In the genomic region with DNA sequence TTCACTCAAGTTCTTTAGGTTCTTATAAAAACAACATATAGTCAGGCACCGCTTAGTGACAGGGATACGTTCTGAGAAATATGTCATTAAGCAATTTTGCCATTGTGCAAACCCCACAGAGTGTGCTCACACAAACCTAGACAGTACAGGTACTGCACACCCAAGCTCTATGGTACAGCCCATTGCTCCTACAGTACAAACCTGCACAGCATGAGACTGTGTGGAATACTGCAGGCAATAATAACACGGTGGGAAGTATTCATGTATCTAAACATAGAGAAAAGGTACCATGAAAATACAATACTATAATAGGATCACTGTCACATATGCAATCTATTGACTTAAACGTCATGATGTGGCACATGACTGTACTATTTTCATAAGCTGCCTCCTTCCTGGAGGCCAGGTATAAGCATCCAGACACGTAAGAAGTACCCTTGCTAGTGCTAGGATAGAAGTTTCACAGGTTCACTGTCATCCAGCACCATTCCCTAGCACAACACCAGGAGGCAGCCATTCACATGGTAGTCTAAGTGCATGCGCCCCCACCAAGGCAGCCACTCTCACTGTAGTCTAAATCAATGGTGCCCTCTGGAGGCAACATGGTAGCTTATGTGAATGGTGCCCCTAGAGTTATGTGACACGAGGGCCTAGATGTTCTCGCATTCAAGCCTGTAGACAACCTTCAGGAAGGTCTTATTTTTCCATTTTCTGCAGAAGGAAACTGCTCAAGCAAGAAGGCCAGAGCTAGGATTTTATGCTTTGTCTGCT, we compare ENCODE assay signal across 1 cellular context.
A peak's percentile ranks its signal among the peaks of the same experiment; 100 is the strongest.
TF ChIP-seq lines count a peak whose summit lies in the region.

No MANE protein-coding gene starts in this region.

TF ChIP-seq in HepG2, 621 proteins besides CTCF, POLR2A, EP300 and RAD21 (continued from another document and continues in another):
- TF ChIP-seq ZC3H13 (CRISPR knock-in tag; IDR thresholded peaks at IDR 0.05) (no peak), ATAD3A (CRISPR knock-in tag; IDR thresholded peaks at IDR 0.05) (no peak), ZNF20 (CRISPR knock-in tag; IDR thresholded peaks at IDR 0.05) (no peak), RARG (CRISPR knock-in tag; IDR thresholded peaks at IDR 0.05; ENCODE audit: low read depth) (no peak), KLF11 (CRISPR knock-in tag; IDR thresholded peaks at IDR 0.05) (no peak), TEAD2 (CRISPR knock-in tag; IDR thresholded peaks at IDR 0.05) (no peak), KLF16 (CRISPR knock-in tag; IDR thresholded peaks at IDR 0.05) (peak in 1 of 2 experiments; percentile 35; a peak in 1 of 4 replicates), NONO (IDR thresholded peaks at IDR 0.05) (no peak), NONO (CRISPR knock-in tag; conservative IDR thresholded peaks at IDR 0.05) (0 out of 2 replicates have a peak, but pooled peaks have one; percentile 25), ZNF101 (CRISPR knock-in tag; IDR thresholded peaks at IDR 0.05; ENCODE audit: borderline replicate concordance, low read depth) (no peak), MED1 (CRISPR knock-in tag; IDR thresholded peaks at IDR 0.05) (no peak), MYNN (CRISPR knock-in tag; IDR thresholded peaks at IDR 0.05; ENCODE audit: low read depth) (no peak), MEIS2 (CRISPR knock-in tag; IDR thresholded peaks at IDR 0.05) (no peak), DMAP1 (CRISPR knock-in tag; IDR thresholded peaks at IDR 0.05) (no peak), ZNF430 (CRISPR knock-in tag; IDR thresholded peaks at IDR 0.05) (no peak), ATF7 (IDR thresholded peaks at IDR 0.05) (no peak), ATF7 (CRISPR knock-in tag; IDR thresholded peaks at IDR 0.05) (no peak), ZBTB3 (CRISPR knock-in tag; IDR thresholded peaks at IDR 0.05; ENCODE audit: borderline replicate concordance, low read depth) (no peak), CENPT (CRISPR knock-in tag; IDR thresholded peaks at IDR 0.05; ENCODE audit: low read depth) (no peak), ONECUT2 (CRISPR knock-in tag; IDR thresholded peaks at IDR 0.05) (no peak), PPARG (CRISPR knock-in tag; conservative IDR thresholded peaks at IDR 0.05) (no peak), HDAC6 (IDR thresholded peaks at IDR 0.05; ENCODE audit: low read depth, low read length) (no peak), ZNF33A (CRISPR knock-in tag; IDR thresholded peaks at IDR 0.05; ENCODE audit: borderline replicate concordance) (no peak), ZNF3 (CRISPR knock-in tag; IDR thresholded peaks at IDR 0.05) (no peak), NFATC3 (CRISPR knock-in tag; IDR thresholded peaks at IDR 0.05) (no peak), FOSL2 (CRISPR knock-in tag; IDR thresholded peaks at IDR 0.05) (0 out of 2 replicates have a peak, but pooled peaks have one; percentile 22), PHB2 (IDR thresholded peaks at IDR 0.05; ENCODE audit: partially characterized antibody) (no peak), ZFP90 (CRISPR knock-in tag; IDR thresholded peaks at IDR 0.05; ENCODE audit: borderline replicate concordance) (no peak), PLRG1 (conservative IDR thresholded peaks at IDR 0.05) (no peak), MBNL3 (CRISPR knock-in tag; conservative IDR thresholded peaks at IDR 0.05) (no peak), MTF2 (CRISPR knock-in tag; IDR thresholded peaks at IDR 0.05; ENCODE audit: borderline replicate concordance) (no peak), SUZ12 (IDR thresholded peaks at IDR 0.05; ENCODE audit: low read depth, low read length) (no peak), KMT2A (CRISPR knock-in tag; IDR thresholded peaks at IDR 0.05) (no peak)
- TF ChIP-seq, protein P1, sequence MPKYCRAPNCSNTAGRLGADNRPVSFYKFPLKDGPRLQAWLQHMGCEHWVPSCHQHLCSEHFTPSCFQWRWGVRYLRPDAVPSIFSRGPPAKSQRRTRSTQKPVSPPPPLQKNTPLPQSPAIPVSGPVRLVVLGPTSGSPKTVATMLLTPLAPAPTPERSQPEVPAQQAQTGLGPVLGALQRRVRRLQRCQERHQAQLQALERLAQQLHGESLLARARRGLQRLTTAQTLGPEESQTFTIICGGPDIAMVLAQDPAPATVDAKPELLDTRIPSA (CRISPR knock-in tag; IDR thresholded peaks at IDR 0.05; ENCODE audit: borderline replicate concordance) = no peak
- TF ChIP-seq, protein P2, sequence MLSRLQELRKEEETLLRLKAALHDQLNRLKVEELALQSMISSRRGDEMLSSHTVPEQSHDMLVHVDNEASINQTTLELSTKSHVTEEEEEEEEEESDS (CRISPR knock-in tag; IDR thresholded peaks at IDR 0.05; ENCODE audit: borderline replicate concordance) = no peak
- TF ChIP-seq, protein P3, sequence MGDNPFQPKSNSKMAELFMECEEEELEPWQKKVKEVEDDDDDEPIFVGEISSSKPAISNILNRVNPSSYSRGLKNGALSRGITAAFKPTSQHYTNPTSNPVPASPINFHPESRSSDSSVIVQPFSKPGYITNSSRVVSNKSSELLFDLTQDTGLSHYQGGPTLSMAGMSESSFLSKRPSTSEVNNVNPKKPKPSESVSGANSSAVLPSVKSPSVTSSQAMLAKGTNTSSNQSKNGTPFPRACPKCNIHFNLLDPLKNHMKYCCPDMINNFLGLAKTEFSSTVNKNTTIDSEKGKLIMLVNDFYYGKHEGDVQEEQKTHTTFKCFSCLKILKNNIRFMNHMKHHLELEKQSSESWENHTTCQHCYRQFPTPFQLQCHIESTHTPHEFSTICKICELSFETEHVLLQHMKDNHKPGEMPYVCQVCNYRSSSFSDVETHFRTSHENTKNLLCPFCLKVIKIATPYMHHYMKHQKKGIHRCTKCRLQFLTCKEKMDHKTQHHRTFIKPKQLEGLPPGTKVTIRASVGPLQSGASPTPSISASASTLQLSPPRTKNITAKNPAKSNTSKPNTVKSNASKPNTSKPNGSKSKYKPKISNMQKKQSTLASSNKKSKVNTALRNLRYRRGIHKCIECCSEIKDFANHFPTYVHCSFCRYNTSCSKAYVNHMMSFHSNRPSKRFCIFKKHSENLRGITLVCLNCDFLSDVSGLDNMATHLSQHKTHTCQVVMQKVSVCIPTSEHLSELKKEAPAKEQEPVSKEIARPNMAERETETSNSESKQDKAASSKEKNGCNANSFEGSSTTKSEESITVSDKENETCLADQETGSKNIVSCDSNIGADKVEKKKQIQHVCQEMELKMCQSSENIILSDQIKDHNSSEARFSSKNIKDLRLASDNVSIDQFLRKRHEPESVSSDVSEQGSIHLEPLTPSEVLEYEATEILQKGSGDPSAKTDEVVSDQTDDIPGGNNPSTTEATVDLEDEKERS (CRISPR knock-in tag; IDR thresholded peaks at IDR 0.05) = no peak
- TF ChIP-seq, protein P4, sequence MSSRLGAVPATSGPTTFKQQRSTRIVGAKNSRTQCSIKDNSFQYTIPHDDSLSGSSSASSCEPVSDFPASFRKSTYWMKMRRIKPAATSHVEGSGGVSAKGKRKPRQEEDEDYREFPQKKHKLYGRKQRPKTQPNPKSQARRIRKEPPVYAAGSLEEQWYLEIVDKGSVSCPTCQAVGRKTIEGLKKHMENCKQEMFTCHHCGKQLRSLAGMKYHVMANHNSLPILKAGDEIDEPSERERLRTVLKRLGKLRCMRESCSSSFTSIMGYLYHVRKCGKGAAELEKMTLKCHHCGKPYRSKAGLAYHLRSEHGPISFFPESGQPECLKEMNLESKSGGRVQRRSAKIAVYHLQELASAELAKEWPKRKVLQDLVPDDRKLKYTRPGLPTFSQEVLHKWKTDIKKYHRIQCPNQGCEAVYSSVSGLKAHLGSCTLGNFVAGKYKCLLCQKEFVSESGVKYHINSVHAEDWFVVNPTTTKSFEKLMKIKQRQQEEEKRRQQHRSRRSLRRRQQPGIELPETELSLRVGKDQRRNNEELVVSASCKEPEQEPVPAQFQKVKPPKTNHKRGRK (CRISPR knock-in tag; IDR thresholded peaks at IDR 0.05) = no peak
- TF ChIP-seq, protein P5, sequence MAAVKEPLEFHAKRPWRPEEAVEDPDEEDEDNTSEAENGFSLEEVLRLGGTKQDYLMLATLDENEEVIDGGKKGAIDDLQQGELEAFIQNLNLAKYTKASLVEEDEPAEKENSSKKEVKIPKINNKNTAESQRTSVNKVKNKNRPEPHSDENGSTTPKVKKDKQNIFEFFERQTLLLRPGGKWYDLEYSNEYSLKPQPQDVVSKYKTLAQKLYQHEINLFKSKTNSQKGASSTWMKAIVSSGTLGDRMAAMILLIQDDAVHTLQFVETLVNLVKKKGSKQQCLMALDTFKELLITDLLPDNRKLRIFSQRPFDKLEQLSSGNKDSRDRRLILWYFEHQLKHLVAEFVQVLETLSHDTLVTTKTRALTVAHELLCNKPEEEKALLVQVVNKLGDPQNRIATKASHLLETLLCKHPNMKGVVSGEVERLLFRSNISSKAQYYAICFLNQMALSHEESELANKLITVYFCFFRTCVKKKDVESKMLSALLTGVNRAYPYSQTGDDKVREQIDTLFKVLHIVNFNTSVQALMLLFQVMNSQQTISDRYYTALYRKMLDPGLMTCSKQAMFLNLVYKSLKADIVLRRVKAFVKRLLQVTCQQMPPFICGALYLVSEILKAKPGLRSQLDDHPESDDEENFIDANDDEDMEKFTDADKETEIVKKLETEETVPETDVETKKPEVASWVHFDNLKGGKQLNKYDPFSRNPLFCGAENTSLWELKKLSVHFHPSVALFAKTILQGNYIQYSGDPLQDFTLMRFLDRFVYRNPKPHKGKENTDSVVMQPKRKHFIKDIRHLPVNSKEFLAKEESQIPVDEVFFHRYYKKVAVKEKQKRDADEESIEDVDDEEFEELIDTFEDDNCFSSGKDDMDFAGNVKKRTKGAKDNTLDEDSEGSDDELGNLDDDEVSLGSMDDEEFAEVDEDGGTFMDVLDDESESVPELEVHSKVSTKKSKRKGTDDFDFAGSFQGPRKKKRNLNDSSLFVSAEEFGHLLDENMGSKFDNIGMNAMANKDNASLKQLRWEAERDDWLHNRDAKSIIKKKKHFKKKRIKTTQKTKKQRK (IDR thresholded peaks at IDR 0.05; ENCODE audit: low read length) = no peak
- TF ChIP-seq, protein P6, sequence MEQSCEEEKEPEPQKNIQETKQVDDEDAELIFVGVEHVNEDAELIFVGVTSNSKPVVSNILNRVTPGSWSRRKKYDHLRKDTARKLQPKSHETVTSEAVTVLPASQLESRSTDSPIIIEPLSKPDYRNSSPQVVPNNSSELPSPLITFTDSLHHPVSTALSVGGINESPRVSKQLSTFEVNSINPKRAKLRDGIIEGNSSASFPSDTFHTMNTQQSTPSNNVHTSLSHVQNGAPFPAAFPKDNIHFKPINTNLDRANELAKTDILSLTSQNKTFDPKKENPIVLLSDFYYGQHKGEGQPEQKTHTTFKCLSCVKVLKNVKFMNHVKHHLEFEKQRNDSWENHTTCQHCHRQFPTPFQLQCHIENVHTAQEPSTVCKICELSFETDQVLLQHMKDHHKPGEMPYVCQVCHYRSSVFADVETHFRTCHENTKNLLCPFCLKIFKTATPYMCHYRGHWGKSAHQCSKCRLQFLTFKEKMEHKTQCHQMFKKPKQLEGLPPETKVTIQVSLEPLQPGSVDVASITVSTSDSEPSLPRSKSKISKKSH (CRISPR knock-in tag; IDR thresholded peaks at IDR 0.05; ENCODE audit: borderline replicate concordance) = no peak
- TF ChIP-seq, protein P7, sequence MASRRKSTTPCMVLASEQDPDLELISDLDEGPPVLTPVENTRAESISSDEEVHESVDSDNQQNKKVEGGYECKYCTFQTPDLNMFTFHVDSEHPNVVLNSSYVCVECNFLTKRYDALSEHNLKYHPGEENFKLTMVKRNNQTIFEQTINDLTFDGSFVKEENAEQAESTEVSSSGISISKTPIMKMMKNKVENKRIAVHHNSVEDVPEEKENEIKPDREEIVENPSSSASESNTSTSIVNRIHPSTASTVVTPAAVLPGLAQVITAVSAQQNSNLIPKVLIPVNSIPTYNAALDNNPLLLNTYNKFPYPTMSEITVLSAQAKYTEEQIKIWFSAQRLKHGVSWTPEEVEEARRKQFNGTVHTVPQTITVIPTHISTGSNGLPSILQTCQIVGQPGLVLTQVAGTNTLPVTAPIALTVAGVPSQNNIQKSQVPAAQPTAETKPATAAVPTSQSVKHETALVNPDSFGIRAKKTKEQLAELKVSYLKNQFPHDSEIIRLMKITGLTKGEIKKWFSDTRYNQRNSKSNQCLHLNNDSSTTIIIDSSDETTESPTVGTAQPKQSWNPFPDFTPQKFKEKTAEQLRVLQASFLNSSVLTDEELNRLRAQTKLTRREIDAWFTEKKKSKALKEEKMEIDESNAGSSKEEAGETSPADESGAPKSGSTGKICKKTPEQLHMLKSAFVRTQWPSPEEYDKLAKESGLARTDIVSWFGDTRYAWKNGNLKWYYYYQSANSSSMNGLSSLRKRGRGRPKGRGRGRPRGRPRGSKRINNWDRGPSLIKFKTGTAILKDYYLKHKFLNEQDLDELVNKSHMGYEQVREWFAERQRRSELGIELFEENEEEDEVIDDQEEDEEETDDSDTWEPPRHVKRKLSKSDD (CRISPR knock-in tag; IDR thresholded peaks at IDR 0.05; ENCODE audit: low read depth) = no peak
- TF ChIP-seq, protein P8, sequence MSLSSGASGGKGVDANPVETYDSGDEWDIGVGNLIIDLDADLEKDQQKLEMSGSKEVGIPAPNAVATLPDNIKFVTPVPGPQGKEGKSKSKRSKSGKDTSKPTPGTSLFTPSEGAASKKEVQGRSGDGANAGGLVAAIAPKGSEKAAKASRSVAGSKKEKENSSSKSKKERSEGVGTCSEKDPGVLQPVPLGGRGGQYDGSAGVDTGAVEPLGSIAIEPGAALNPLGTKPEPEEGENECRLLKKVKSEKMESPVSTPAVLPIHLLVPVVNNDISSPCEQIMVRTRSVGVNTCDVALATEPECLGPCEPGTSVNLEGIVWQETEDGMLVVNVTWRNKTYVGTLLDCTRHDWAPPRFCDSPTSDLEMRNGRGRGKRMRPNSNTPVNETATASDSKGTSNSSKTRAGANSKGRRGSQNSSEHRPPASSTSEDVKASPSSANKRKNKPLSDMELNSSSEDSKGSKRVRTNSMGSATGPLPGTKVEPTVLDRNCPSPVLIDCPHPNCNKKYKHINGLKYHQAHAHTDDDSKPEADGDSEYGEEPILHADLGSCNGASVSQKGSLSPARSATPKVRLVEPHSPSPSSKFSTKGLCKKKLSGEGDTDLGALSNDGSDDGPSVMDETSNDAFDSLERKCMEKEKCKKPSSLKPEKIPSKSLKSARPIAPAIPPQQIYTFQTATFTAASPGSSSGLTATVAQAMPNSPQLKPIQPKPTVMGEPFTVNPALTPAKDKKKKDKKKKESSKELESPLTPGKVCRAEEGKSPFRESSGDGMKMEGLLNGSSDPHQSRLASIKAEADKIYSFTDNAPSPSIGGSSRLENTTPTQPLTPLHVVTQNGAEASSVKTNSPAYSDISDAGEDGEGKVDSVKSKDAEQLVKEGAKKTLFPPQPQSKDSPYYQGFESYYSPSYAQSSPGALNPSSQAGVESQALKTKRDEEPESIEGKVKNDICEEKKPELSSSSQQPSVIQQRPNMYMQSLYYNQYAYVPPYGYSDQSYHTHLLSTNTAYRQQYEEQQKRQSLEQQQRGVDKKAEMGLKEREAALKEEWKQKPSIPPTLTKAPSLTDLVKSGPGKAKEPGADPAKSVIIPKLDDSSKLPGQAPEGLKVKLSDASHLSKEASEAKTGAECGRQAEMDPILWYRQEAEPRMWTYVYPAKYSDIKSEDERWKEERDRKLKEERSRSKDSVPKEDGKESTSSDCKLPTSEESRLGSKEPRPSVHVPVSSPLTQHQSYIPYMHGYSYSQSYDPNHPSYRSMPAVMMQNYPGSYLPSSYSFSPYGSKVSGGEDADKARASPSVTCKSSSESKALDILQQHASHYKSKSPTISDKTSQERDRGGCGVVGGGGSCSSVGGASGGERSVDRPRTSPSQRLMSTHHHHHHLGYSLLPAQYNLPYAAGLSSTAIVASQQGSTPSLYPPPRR (CRISPR knock-in tag; IDR thresholded peaks at IDR 0.05; ENCODE audit: borderline replicate concordance) = no peak
